Comparison of ENCODE assay signal across 21 cellular contexts in genomic region chr13:76350399-76350798, GRCh38.
"Had no signal": no experiment of that assay in that cellular context is flagged by ENCODE, and none has a peak within 500 bp of the region (broad histone marks: within the 10 kb centered on the region; RNA-seq: fewer than 3 reads in every experiment).

No MANE protein-coding gene starts in this region.

- H3K4me1 Mint-ChIP-seq: activated CD4-positive, alpha-beta memory T cell treated with anti-CD3 and anti-CD28 coated beads, Interleukin-2, amount 10 ng/mL, durations not matched to agents 7 days and 5 days; activated naive CD8-positive, alpha-beta T cell treated with anti-CD3 and anti-CD28 coated beads for 36 hours; activated T-helper 17 cell treated with anti-CD3 and anti-CD28 coated beads, Interleukin-2, amount 50 U/mL, for 72 hours; T-cell had no signal

- ATAC-seq: activated T-helper 17 cell treated with anti-CD3 and anti-CD28 coated beads, Interleukin-2, amount 50 U/mL, for 72 hours; left colon; psoas muscle; right cardiac atrium; stimulated activated naive CD8-positive, alpha-beta T cell treated with anti-CD3 and anti-CD28 coated beads, Interleukin-15, Interleukin-2, amounts not matched to agents 100 U/mL and 50 U/mL, for 24 hours; T-cell had no signal

- H3K36me3 Mint-ChIP-seq: activated naive CD8-positive, alpha-beta T cell treated with anti-CD3 and anti-CD28 coated beads for 36 hours; T-cell had no signal

- H3K27me3 ChIP-seq: breast epithelium, tibial nerve had no signal

- DNase-seq: activated CD4-positive, alpha-beta memory T cell treated with anti-CD3 and anti-CD28 coated beads, Interleukin-2, amount 10 ng/mL, durations not matched to agents 7 days and 5 days; activated CD4-positive, alpha-beta T cell treated with anti-CD3 and anti-CD28 coated beads for 48 hours; activated CD4-positive, CD25-positive, alpha-beta regulatory T cell; activated naive CD4-positive, alpha-beta T cell; activated naive CD8-positive, alpha-beta T cell treated with anti-CD3 and anti-CD28 coated beads for 36 hours; activated T-cell treated with anti-CD3 and anti-CD28 coated beads, Interleukin-2, amount 50 U/mL, for 1 hour; anterior cingulate cortex; effector CD4-positive, alpha-beta T cell; hippocampal formation; islet precursor cell; left colon; occipital lobe; psoas muscle; right cardiac atrium; stimulated activated naive CD8-positive, alpha-beta T cell treated with anti-CD3 and anti-CD28 coated beads, Interleukin-15, Interleukin-2, amounts not matched to agents 100 U/mL and 50 U/mL, for 24 hours; T-cell; T-helper 9 cell had no signal

- H3K27ac ChIP-seq: breast epithelium, psoas muscle, skin epidermis, tibial nerve had no signal

- H3K4me1 ChIP-seq: breast epithelium, psoas muscle, tibial nerve had no signal

- H3K27me3 Mint-ChIP-seq: activated CD4-positive, alpha-beta memory T cell treated with anti-CD3 and anti-CD28 coated beads, Interleukin-2, amount 10 ng/mL, durations not matched to agents 7 days and 5 days; activated T-helper 17 cell treated with anti-CD3 and anti-CD28 coated beads, Interleukin-2, amount 50 U/mL, for 72 hours; T-cell had no signal

- H3K4me3 Mint-ChIP-seq: activated CD4-positive, alpha-beta memory T cell treated with anti-CD3 and anti-CD28 coated beads, Interleukin-2, amount 10 ng/mL, durations not matched to agents 7 days and 5 days; activated naive CD8-positive, alpha-beta T cell treated with anti-CD3 and anti-CD28 coated beads for 36 hours; activated T-helper 17 cell treated with anti-CD3 and anti-CD28 coated beads, Interleukin-2, amount 50 U/mL, for 72 hours; T-cell had no signal

- H3K9me3 ChIP-seq: breast epithelium, psoas muscle, tibial nerve had no signal

- H3K27ac Mint-ChIP-seq: activated CD4-positive, alpha-beta memory T cell treated with anti-CD3 and anti-CD28 coated beads, Interleukin-2, amount 10 ng/mL, durations not matched to agents 7 days and 5 days; activated naive CD8-positive, alpha-beta T cell treated with anti-CD3 and anti-CD28 coated beads for 36 hours; activated T-helper 17 cell treated with anti-CD3 and anti-CD28 coated beads, Interleukin-2, amount 50 U/mL, for 72 hours; T-cell had no signal

- H3K9me3 Mint-ChIP-seq: activated CD4-positive, alpha-beta memory T cell treated with anti-CD3 and anti-CD28 coated beads, Interleukin-2, amount 10 ng/mL, durations not matched to agents 7 days and 5 days; activated naive CD8-positive, alpha-beta T cell treated with anti-CD3 and anti-CD28 coated beads for 36 hours; activated T-helper 17 cell treated with anti-CD3 and anti-CD28 coated beads, Interleukin-2, amount 50 U/mL, for 72 hours had no signal

- H3K36me3 ChIP-seq: breast epithelium, tibial nerve had no signal

- H3K4me3 ChIP-seq: breast epithelium, psoas muscle, skin epidermis, tibial nerve had no signal
